ENCODE assay signal across 8 cellular contexts in the genomic region with DNA sequence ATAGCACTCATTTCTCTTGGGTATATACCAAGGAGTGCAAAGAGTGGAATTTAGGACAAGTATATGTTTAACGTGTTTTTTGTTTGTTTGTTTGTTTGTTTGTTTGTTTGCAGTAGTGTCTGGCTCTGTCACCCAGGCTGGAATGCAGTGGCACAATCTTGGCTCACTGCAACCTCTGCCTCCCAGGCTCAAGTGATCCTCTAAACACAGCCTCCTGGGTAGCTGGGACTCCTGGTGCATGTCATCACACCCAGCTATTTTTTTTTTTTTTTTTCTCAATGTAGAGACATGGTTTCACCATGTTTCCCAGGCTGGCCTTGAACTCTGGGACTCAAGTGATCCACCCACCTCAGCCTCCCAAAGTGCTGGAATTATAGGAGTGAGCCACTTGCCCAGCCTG.
"Had no signal": no experiment of that assay in that cellular context is flagged by ENCODE, and none has a peak within 500 bp of the region (broad histone marks: within the 10 kb centered on the region; RNA-seq: fewer than 3 reads in every experiment).

No MANE protein-coding gene starts in this region.

- H3K4me3 ChIP-seq: GM12878 had no signal

- FAIRE-seq: G401.6, GM12878, GM12891, GM12892, GM18507, GM19239 had no signal

- DNase-seq: GDM1, GF-D8 had no signal

- ATAC-seq: GM12878 had no signal
